In the genomic region with DNA sequence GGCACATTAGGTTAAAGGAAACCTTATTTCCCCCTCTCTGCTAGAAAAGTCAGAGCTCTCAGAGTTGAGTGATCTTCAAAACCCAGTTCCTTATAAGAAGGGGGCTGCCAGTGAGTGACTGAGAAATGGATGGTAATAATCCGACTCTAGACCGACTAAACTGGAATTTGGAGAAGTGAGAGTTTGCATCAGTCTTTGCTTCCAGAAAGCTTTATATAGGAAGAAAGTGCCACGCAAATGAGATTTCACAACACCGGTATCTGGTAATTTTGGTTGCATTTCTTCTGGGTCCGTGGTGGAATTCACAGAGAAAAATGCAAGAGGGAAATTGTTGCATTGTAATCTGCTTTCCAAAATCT, we compare ENCODE assay signal across 23 cellular contexts.
A peak's percentile ranks its signal among the peaks of the same experiment; 100 is the strongest.
DNase-seq lines count a peak whose midpoint lies in the region; ATAC-seq, FAIRE-seq and TF ChIP-seq lines count a peak whose summit lies in the region.
"Had no signal": no experiment of that assay in that cellular context is flagged by ENCODE, and none has a peak within 500 bp of the region (broad histone marks: within the 10 kb centered on the region; RNA-seq: fewer than 3 reads in every experiment).

No MANE protein-coding gene starts in this region.

- no peak overlapping the region for H3K14ac ChIP-seq in H1 (ENCODE audit: insufficient read length)

- DNase-seq in GM12891 (ENCODE audit: insufficient read length, low spot score) (no peak), NOMO-1 treated with DMSO at 0.1 percent for 48 hours (lab: John Stamatoyannopoulos, UW; ENCODE audit: unreplicated experiment) (peak; percentile 96), H1 (ENCODE audit: low read depth in 1 of 2, low spot score in 2 of 2) (no peak), NCI-H226 (no peak)
- DNase-seq in naive thymus-derived CD4-positive, alpha-beta T cell: no peak
- DNase-seq in activated effector memory CD4-positive, alpha-beta T cell treated with anti-CD3 and anti-CD28 coated beads, Interleukin-2, amount 50 U/mL, for 16 hours: no peak
- DNase-seq: activated CD4-positive, CD25-positive, alpha-beta regulatory T cell; activated naive CD4-positive, alpha-beta T cell treated with Interleukin-2 at 50 U/mL for 16 hours; activated T-cell treated with anti-CD3 and anti-CD28 coated beads, Interleukin-2, amount 50 U/mL, for 24 hours; CD4-positive, alpha-beta memory T cell; cortex of kidney; glutamatergic neuron; NCI-H1417 treated with DMSO at 0.1 percent for 48 hours; NCI-H510A; NK-92 treated with Interleukin-12 subunit alpha and Interleukin-12 subunit beta, amount 100 ng/mL, for 24 hours; stimulated activated CD4-positive, alpha-beta T cell treated with anti-CD3 and anti-CD28 coated beads, Interleukin-1b, Interleukin-23, amount 100 ng/mL, for 48 hours; SW 1271 had no signal

- no peak overlapping the region for H2AFZ ChIP-seq in H1 (ENCODE audit: low read length)

- no peak overlapping the region for H2BK5ac ChIP-seq in H1 (ENCODE audit: low read depth, low read length)

- peak overlapping the region; percentile 72; the same call in 1 of the 2 replicates for H3K18ac ChIP-seq in H1 (ENCODE audit: extremely low read depth, low read length)

- TF ChIP-seq CTCF in H1 (IDR thresholded peaks at IDR 0.05; ENCODE audit: control extremely low read depth in 1 of 3, insufficient read depth in 1 of 3, low read depth in 1 of 3, low read length in 3 of 3): no peak

- no peak overlapping the region for H3K4ac ChIP-seq in H1 (replicated peaks; ENCODE audit: insufficient read length, low read depth, low read length)

- no peaks in the 10 kb centered on the region for H3K27me3 ChIP-seq in H1 (replicated peaks in 1 of 4; ENCODE audit: control insufficient read depth in 3 of 4, extremely low read depth in 1 of 4, insufficient read depth in 3 of 4, low read length in 3 of 4)
- no peaks in the 10 kb centered on the region for H3K27me3 ChIP-seq in naive thymus-derived CD4-positive, alpha-beta T cell (ENCODE audit: control insufficient read depth in 2 of 2, insufficient read depth in 2 of 2, low read length in 2 of 2)

- TF ChIP-seq EP300 in H1 (IDR thresholded peaks at IDR 0.05; ENCODE audit: borderline replicate concordance in 1 of 2, low read depth in 2 of 2, low read length in 2 of 2): no peak

- H3K23ac ChIP-seq in H1 (ENCODE audit: insufficient read length): no peak overlapping the region

- ATAC-seq in naive thymus-derived CD4-positive, alpha-beta T cell: peak; percentile 67
- ATAC-seq in HG03159 (IDR thresholded peaks at IDR 0.05; ENCODE audit: unreplicated experiment): no peak
- ATAC-seq in HG03342 (IDR thresholded peaks at IDR 0.05; ENCODE audit: unreplicated experiment): no peak
- ATAC-seq: stimulated activated effector memory CD8-positive, alpha-beta T cell treated with anti-CD3 and anti-CD28 coated beads, Interleukin-12 subunit alpha, Interleukin-12 subunit beta, amount 100 ng/mL, for 72 hours had no signal

- peaks cover 3 to 17% (median 11%) of the 10 kb centered on the region in 7 donors for H3K4me1 Mint-ChIP-seq in naive thymus-derived CD4-positive, alpha-beta T cell

- CTCF ChIA-PET in H1 (lab: Charles Lee; ENCODE audit: partially characterized antibody): interaction anchor here (0.7 to 2.3 kb wide), 8 partner anchors 9 to 1689 kb away, joined by 3 to 8 read pairs (median 4); no protein-coding TSS in a partner anchor
- CTCF ChIA-PET in naive thymus-derived CD4-positive, alpha-beta T cell (lab: Charles Lee): no interaction called here

- no peak overlapping the region for H2BK15ac ChIP-seq in H1 (ENCODE audit: low read length)

- H3K27me3 Mint-ChIP-seq in naive thymus-derived CD4-positive, alpha-beta T cell: peaks cover 7 to 21% (median 15%) of the 10 kb centered on the region in 5 donors

- H2BK120ac ChIP-seq in H1 (replicated peaks; ENCODE audit: low read depth, low read length): no peak overlapping the region

- peaks cover 0 to 1% (median 0%) of the 10 kb centered on the region in 5 donors for H3K36me3 Mint-ChIP-seq in naive thymus-derived CD4-positive, alpha-beta T cell
- H3K36me3 Mint-ChIP-seq: CD4-positive, alpha-beta memory T cell; stimulated activated effector memory CD8-positive, alpha-beta T cell treated with anti-CD3 and anti-CD28 coated beads, Interleukin-12 subunit alpha, Interleukin-12 subunit beta, amount 100 ng/mL, for 72 hours had no signal

- no peak overlapping the region for H3K56ac ChIP-seq in H1 (replicated peaks; ENCODE audit: insufficient read length, low read depth, low read length)

- no peak overlapping the region for H3K9ac ChIP-seq in H1 (replicated peaks in 1 of 4; ENCODE audit: extremely low read depth in 1 of 4, low read depth in 3 of 4, low read length in 3 of 4)

- peaks cover 5 to 24% (median 20%) of the 10 kb centered on the region in 4 experiments for H3K4me1 ChIP-seq in H1 (replicated peaks in 1 of 4; ENCODE audit: control insufficient read depth in 3 of 4, insufficient read depth in 4 of 4, low read length in 3 of 4)
- no peaks in the 10 kb centered on the region for H3K4me1 ChIP-seq in naive thymus-derived CD4-positive, alpha-beta T cell (ENCODE audit: control insufficient read depth in 2 of 2, insufficient read depth in 2 of 2, low read length in 2 of 2)

- H4K5ac ChIP-seq in H1 (ENCODE audit: insufficient read length, low read depth, low read length): no peak overlapping the region

- no peak for TF ChIP-seq RAD21 in H1 (IDR thresholded peaks at IDR 0.05 in 1 of 2, conservative IDR thresholded peaks at IDR 0.05 in 1 of 2; ENCODE audit: low read depth in 2 of 2, low read length in 2 of 2)

- intact Hi-C loops in naive thymus-derived CD4-positive, alpha-beta T cell (cut with micrococcal nuclease): no loop called here

- peaks cover 0 to 1% (median 0%) of the 10 kb centered on the region in 11 donors for H3K9me3 Mint-ChIP-seq in naive thymus-derived CD4-positive, alpha-beta T cell
- H3K9me3 Mint-ChIP-seq: activated T-cell treated with anti-CD3 and anti-CD28 coated beads, Interleukin-2, amount 50 U/mL, for 24 hours; CD4-positive, alpha-beta memory T cell; stimulated activated effector memory CD8-positive, alpha-beta T cell treated with anti-CD3 and anti-CD28 coated beads, Interleukin-12 subunit alpha, Interleukin-12 subunit beta, amount 100 ng/mL, for 72 hours had no signal

- no peaks in the 10 kb centered on the region for H3K9me3 ChIP-seq in H1 (ENCODE audit: insufficient read depth in 2 of 2, low read depth in 1 of 2, low read length in 1 of 2)
- no peaks in the 10 kb centered on the region for H3K9me3 ChIP-seq in naive thymus-derived CD4-positive, alpha-beta T cell (ENCODE audit: control insufficient read depth in 2 of 3, low read length in 3 of 3)
- H3K9me3 ChIP-seq: thoracic aorta had no signal

- POLR2A ChIA-PET in H1 (lab: Charles Lee; ENCODE audit: partially characterized antibody): interaction anchor here (1.0 to 1.4 kb wide), 2 partner anchors 14 to 31 kb away, joined by 3 read pairs; no protein-coding TSS in a partner anchor
- POLR2A ChIA-PET in naive thymus-derived CD4-positive, alpha-beta T cell (lab: Charles Lee): no interaction called here

- H3K4me3 Mint-ChIP-seq in naive thymus-derived CD4-positive, alpha-beta T cell: no peak overlapping the region
- H3K4me3 Mint-ChIP-seq: activated T-cell treated with anti-CD3 and anti-CD28 coated beads, Interleukin-2, amount 50 U/mL, for 24 hours; CD4-positive, alpha-beta memory T cell; stimulated activated effector memory CD8-positive, alpha-beta T cell treated with anti-CD3 and anti-CD28 coated beads, Interleukin-12 subunit alpha, Interleukin-12 subunit beta, amount 100 ng/mL, for 72 hours had no signal

- no peak overlapping the region for H2AK5ac ChIP-seq in H1 (ENCODE audit: low read depth, low read length)

- H4K20me1 ChIP-seq in H1 (replicated peaks in 1 of 2; ENCODE audit: control insufficient read depth in 1 of 2, insufficient read depth in 2 of 2, low read length in 2 of 2): no peaks in the 10 kb centered on the region

- H2BK12ac ChIP-seq in H1 (ENCODE audit: low read depth, low read length): no peak overlapping the region

- no peak overlapping the region for H4K91ac ChIP-seq in H1 (replicated peaks; ENCODE audit: insufficient read length, low read length)

- H4K8ac ChIP-seq in H1 (ENCODE audit: extremely low read depth, insufficient read depth, low read length): no peak overlapping the region

- no peak overlapping the region for H3K27ac ChIP-seq in H1 (ENCODE audit: low read depth, low read length)
- H3K27ac ChIP-seq in naive thymus-derived CD4-positive, alpha-beta T cell (ENCODE audit: low read depth, low read length): no peak overlapping the region
- H3K27ac ChIP-seq: thoracic aorta had no signal

- H3K4me3 ChIP-seq in H1 (ENCODE audit: extremely low read depth in 1 of 4, insufficient read depth in 2 of 4, low read depth in 3 of 4, low read length in 4 of 4): no peak overlapping the region
- no peak overlapping the region for H3K4me3 ChIP-seq in naive thymus-derived CD4-positive, alpha-beta T cell (ENCODE audit: low read length)
- H3K4me3 ChIP-seq: thoracic aorta had no signal

- no peaks in the 10 kb centered on the region for H3K23me2 ChIP-seq in H1 (ENCODE audit: low read depth, low read length)

- FAIRE-seq in GM12891 (lab: Jason Lieb, UNC) (no peak), H1 (lab: Jason Lieb, UNC) (no peak)
- FAIRE-seq: bronchial epithelial cell, G401.6 had no signal

- H3K79me2 ChIP-seq in H1 (ENCODE audit: control insufficient read depth in 1 of 2, insufficient read depth in 2 of 2, low read length in 2 of 2): no peaks in the 10 kb centered on the region

- 87% methylated on average over 5 of the region's 5 CpGs; no CpG with 5 or more reads in 1 of the 2 experiments for WGBS in H1 (ENCODE audit: extremely low coverage in 1 of 2, insufficient coverage in 1 of 2, insufficient read length in 1 of 2, insufficient replicate concordance in 2 of 2, low coverage in 1 of 2, low lambda C conversion rate in 2 of 2, missing lambda C conversion rate in 1 of 2), 2 experiments

- H2BK20ac ChIP-seq in H1 (ENCODE audit: low read length): no peak overlapping the region

- TF ChIP-seq POLR2A in GM12891 (IDR thresholded peaks at IDR 0.05; ENCODE audit: low read depth, low read length) (no peak), H1 (IDR thresholded peaks at IDR 0.05; ENCODE audit: control extremely low read depth in 1 of 2, low read depth in 2 of 2, low read length in 2 of 2) (no peak)

- no peaks in the 10 kb centered on the region for H3K36me3 ChIP-seq in H1 (ENCODE audit: control insufficient read depth in 2 of 4, insufficient read depth in 4 of 4, low read length in 3 of 4)
- H3K36me3 ChIP-seq in naive thymus-derived CD4-positive, alpha-beta T cell (ENCODE audit: control insufficient read depth in 2 of 3, insufficient read depth in 3 of 3, low read length in 3 of 3): no peaks in the 10 kb centered on the region
- H3K36me3 ChIP-seq: thoracic aorta had no signal

- peak overlapping the region in 1 of 2 experiments; percentile 49; a peak in 2 of 4 replicates for H3K4me2 ChIP-seq in H1 (ENCODE audit: insufficient read depth in 1 of 2, low read depth in 2 of 2, low read length in 2 of 2)

- no peak overlapping the region for H3K27ac Mint-ChIP-seq in naive thymus-derived CD4-positive, alpha-beta T cell
- H3K27ac Mint-ChIP-seq: activated T-cell treated with anti-CD3 and anti-CD28 coated beads, Interleukin-2, amount 50 U/mL, for 24 hours; CD4-positive, alpha-beta memory T cell; stimulated activated effector memory CD8-positive, alpha-beta T cell treated with anti-CD3 and anti-CD28 coated beads, Interleukin-12 subunit alpha, Interleukin-12 subunit beta, amount 100 ng/mL, for 72 hours had no signal

- H3K79me1 ChIP-seq in H1 (ENCODE audit: low read depth, low read length): no peaks in the 10 kb centered on the region
